In genomic region chr7:124263232-124263827, GRCh38 we compare ENCODE assay signal across 9 cellular contexts.
DNase-seq lines count a peak whose midpoint lies in the region; ATAC-seq and TF ChIP-seq lines count a peak whose summit lies in the region.
"Had no signal": no experiment of that assay in that cellular context is flagged by ENCODE, and none has a peak within 500 bp of the region (broad histone marks: within the 10 kb centered on the region; RNA-seq: fewer than 3 reads in every experiment).

No MANE protein-coding gene starts in this region.

- H3K4me3 ChIP-seq in breast epithelium: no peak overlapping the region
- no peak overlapping the region for H3K4me3 ChIP-seq in aorta (ENCODE audit: low read length in 2 of 2)

- ATAC-seq in HG03045 (IDR thresholded peaks at IDR 0.05; ENCODE audit: unreplicated experiment): peak; percentile 95
- no peak for ATAC-seq in aorta (ENCODE audit: low FRiP score)

- CTCF ChIA-PET in MCF 10A (lab: Yijun Ruan, JAX): interaction anchor here (0.5 to 1.6 kb wide), 4 partner anchors 17 to 321 kb away, joined by 3 read pairs; no protein-coding TSS in a partner anchor

- TF ChIP-seq POLR2A in breast epithelium (IDR thresholded peaks at IDR 0.05): no peak

- H3K4me1 Mint-ChIP-seq in MCF 10A (ENCODE audit: insufficient read depth, unreplicated experiment): no peaks in the 10 kb centered on the region

- no peaks in the 10 kb centered on the region for H3K9me3 Mint-ChIP-seq in MCF 10A (ENCODE audit: unreplicated experiment)

- H3K36me3 ChIP-seq in breast epithelium (no peaks in the 10 kb centered on the region), aorta (ENCODE audit: control insufficient read depth in 1 of 2, insufficient read depth in 2 of 2, low read length in 1 of 2) (no peaks in the 10 kb centered on the region)

- no peaks in the 10 kb centered on the region for H3K27me3 Mint-ChIP-seq in MCF 10A (ENCODE audit: insufficient read depth, unreplicated experiment)

- H3K4me1 ChIP-seq in breast epithelium: no peaks in the 10 kb centered on the region
- no peaks in the 10 kb centered on the region for H3K4me1 ChIP-seq in aorta (ENCODE audit: control insufficient read depth in 1 of 2, insufficient read depth in 2 of 2, low read length in 2 of 2)

- H3K27ac Mint-ChIP-seq in MCF 10A (ENCODE audit: low read depth, unreplicated experiment): peak overlapping the region; percentile 40

- TF ChIP-seq CTCF in MCF 10A (IDR thresholded peaks at IDR 0.05; ENCODE audit: unreplicated experiment): no peak
- TF ChIP-seq CTCF in breast epithelium (IDR thresholded peaks at IDR 0.05): no peak

- H3K4me3 Mint-ChIP-seq in MCF 10A (ENCODE audit: unreplicated experiment): no peak overlapping the region

- no peaks in the 10 kb centered on the region for H3K36me3 Mint-ChIP-seq in MCF 10A (ENCODE audit: insufficient read depth, unreplicated experiment)

- DNase-seq in MCF 10A (ENCODE audit: unreplicated experiment) (peak; percentile 61), breast epithelium (ENCODE audit: low spot score in 2 of 2) (no peak), RKO (ENCODE audit: low spot score) (peak; percentile 16), UCSD-AML1 (lab: John Stamatoyannopoulos, UW; ENCODE audit: unreplicated experiment) (no peak), aorta (no peak), posterior cingulate gyrus (no peak)
- DNase-seq in stimulated activated naive CD4-positive, alpha-beta T cell treated with Interleukin-2 at 50 U/mL for 16 hours (lab: John Stamatoyannopoulos, UW): no peak
- DNase-seq: NCI-H1092 had no signal

- H3K27me3 ChIP-seq in breast epithelium (no peaks in the 10 kb centered on the region), aorta (ENCODE audit: control insufficient read depth in 1 of 2, insufficient read depth in 2 of 2, low read length in 1 of 2) (no peaks in the 10 kb centered on the region)

- WGBS in aorta, 2 donors: 81% methylated on average over 4 of the region's 4 CpGs

- H3K27ac ChIP-seq in breast epithelium: no peak overlapping the region
- no peak overlapping the region for H3K27ac ChIP-seq in aorta (ENCODE audit: low read depth in 1 of 2, low read length in 2 of 2)

- intact Hi-C loops in MCF 10A (cut with micrococcal nuclease): no loop called here
- intact Hi-C loops in breast epithelium (cut with DNase I; ENCODE audit: low total_unique reads): no loop called here
- intact Hi-C loops in aorta (cut with DNase I): no loop called here
- intact Hi-C loops in posterior cingulate gyrus (cut with DNase I): no loop called here

- POLR2A ChIA-PET in MCF 10A (lab: Yijun Ruan, JAX): interaction anchor here (0.7 kb wide), 1 partner anchor 15 kb away, joined by 5 read pairs; no protein-coding TSS in a partner anchor

- BruUV-seq in MCF 10A (replicated peaks; lab: Mats Ljungman, UMichigan): no TSS peak

- H3K9me3 ChIP-seq in breast epithelium (no peaks in the 10 kb centered on the region), aorta (ENCODE audit: control insufficient read depth, low read length) (no peaks in the 10 kb centered on the region)

Comparison
In these comparisons a context has a peak if more than half of its experiments do, and no peak if none do; other contexts are left out.
1. DNase-seq: peak in MCF 10A (single experiment) and RKO (single experiment); none in breast epithelium (0 of 2), UCSD-AML1 (single experiment), aorta (0 of 2), posterior cingulate gyrus (0 of 10) and stimulated activated naive CD4-positive, alpha-beta T cell treated with Interleukin-2 at 50 U/mL for 16 hours (single experiment).